16 cellular contexts compared by ENCODE assay signal in genomic region chr1:179007233-179007632, GRCh38. TPM values are rescaled to one million over a fixed set of nuclear protein-coding genes. Genes with fewer than 3 reads are reported as not detected.
DNase-seq lines count a peak whose midpoint lies in the region; ATAC-seq and TF ChIP-seq lines count a peak whose summit lies in the region.
"Had no signal": no experiment of that assay in that cellular context is flagged by ENCODE, and none has a peak within 500 bp of the region (broad histone marks: within the 10 kb centered on the region; RNA-seq: fewer than 3 reads in every experiment).

No MANE protein-coding gene starts in this region.

- no peak overlapping the region for H3K4me3 ChIP-seq in PC-3 (ENCODE audit: low read length)
- no peak overlapping the region for H3K4me3 ChIP-seq in osteoblast (ENCODE audit: insufficient read depth, low read length)
- H3K4me3 ChIP-seq: BLaER1, GM12878, GM23338, K562 had no signal

- ATAC-seq in PC-3 = peak; percentile 66
- ATAC-seq in HG02642 (IDR thresholded peaks at IDR 0.05; ENCODE audit: poor library complexity, unreplicated experiment) = no peak
- ATAC-seq: GM12878, GM23338, K562 had no signal

- H2AFZ ChIP-seq in PC-3 (ENCODE audit: low read length) (no peak overlapping the region), osteoblast (ENCODE audit: low read length) (no peak overlapping the region)
- H2AFZ ChIP-seq: GM23338 had no signal

- H4K20me1 ChIP-seq in PC-3 (ENCODE audit: low read length) = no peaks in the 10 kb centered on the region
- H4K20me1 ChIP-seq in osteoblast (ENCODE audit: insufficient read depth, low read length) = no peaks in the 10 kb centered on the region
- H4K20me1 ChIP-seq: BLaER1 had no signal

- H3K4me1 ChIP-seq in PC-3 (ENCODE audit: insufficient read depth, low read length) (0 out of 2 replicates have a peak, but pooled peaks cover 11% of the 10 kb centered on the region), osteoblast (ENCODE audit: insufficient read depth, low read length) (peaks cover 20% of the 10 kb centered on the region)

- CTCF ChIA-PET in PC-3 (lab: Charles Lee) = no interaction called here

- intact Hi-C loops in PC-3 (cut with micrococcal nuclease) = no loop called here

- BruUV-seq in PC-3 (replicated peaks; lab: Mats Ljungman, UMichigan) = no TSS peak

- H3K27me3 ChIP-seq in PC-3 (ENCODE audit: low read length) (no peaks in the 10 kb centered on the region), osteoblast (ENCODE audit: insufficient read depth, low read length) (no peaks in the 10 kb centered on the region)
- H3K27me3 ChIP-seq: BLaER1 had no signal

- H3K9ac ChIP-seq in PC-3 (ENCODE audit: low read length) = no peak overlapping the region
- H3K9ac ChIP-seq: BLaER1 had no signal

- H3K9me2 ChIP-seq in PC-3 (replicated peaks; ENCODE audit: low read length) = no peaks in the 10 kb centered on the region

- no peaks in the 10 kb centered on the region for H3F3A ChIP-seq in PC-3 (ENCODE audit: low read length, unreplicated experiment)

- no peaks in the 10 kb centered on the region for H3K36me3 ChIP-seq in PC-3 (ENCODE audit: low read depth, low read length)
- H3K36me3 ChIP-seq in osteoblast (ENCODE audit: insufficient read depth, low read length) = no peaks in the 10 kb centered on the region
- H3K36me3 ChIP-seq: BLaER1 had no signal

- DNase-seq in DMS53 (lab: John Stamatoyannopoulos, UW) = peak; percentile 24
- no peak for DNase-seq in DMS53 treated with DMSO at 0.1 percent for 48 hours (lab: John Stamatoyannopoulos, UW; ENCODE audit: unreplicated experiment)
- DNase-seq in ELR (ENCODE audit: low read depth) = peak; percentile 56
- DNase-seq in PC-3 = peak; percentile 62
- peak; percentile 48 for DNase-seq in osteoblast (ENCODE audit: insufficient read length, low spot score, missing footprints)
- DNase-seq in medulla oblongata (ENCODE audit: extremely low spot score) = no peak
- no peak for DNase-seq in NCI-H187 (lab: John Stamatoyannopoulos, UW)
- DNase-seq: AML-193, DMS79, H7 had no signal

- H3K27ac ChIP-seq in PC-3 (ENCODE audit: low read length) (peak overlapping the region; percentile 26; the same call in 1 of the 2 replicates), osteoblast (ENCODE audit: low read depth, low read length) (no peak overlapping the region)
- H3K27ac ChIP-seq: 22Rv1, BLaER1 had no signal

- H3K9me3 ChIP-seq in PC-3 (ENCODE audit: low read length) = no peaks in the 10 kb centered on the region
- H3K9me3 ChIP-seq in osteoblast (ENCODE audit: low read depth, low read length) = no peaks in the 10 kb centered on the region
- H3K9me3 ChIP-seq: BLaER1 had no signal

- H3K4me2 ChIP-seq in PC-3 (ENCODE audit: low read length) (0 out of 2 replicates have a peak overlapping the region, but pooled peaks have one; percentile 24), osteoblast (ENCODE audit: insufficient read depth, low read length) (peak overlapping the region; percentile 2)
- H3K4me2 ChIP-seq: BLaER1, GM23338 had no signal

- H3K79me2 ChIP-seq in PC-3 (ENCODE audit: low read length) (no peaks in the 10 kb centered on the region), osteoblast (ENCODE audit: insufficient read depth, low read length) (no peaks in the 10 kb centered on the region)

- TF ChIP-seq CTCF in PC-3 (conservative IDR thresholded peaks at IDR 0.05; ENCODE audit: low read depth, low read length) = no peak
- no peak for TF ChIP-seq CTCF in osteoblast (IDR thresholded peaks at IDR 0.05; ENCODE audit: extremely low read depth, low read depth, low read length)

- POLR2A ChIA-PET in PC-3 (lab: Charles Lee; ENCODE audit: unreplicated experiment) = no interaction called here

RNA-seq across cellular contexts. Expression of gene FAM20B, which starts 18.5 kb away (rescaled TPM):
- total RNA-seq in PC-3 (2014; rRNA removed) (20.1 and 21.1 TPM in 2 replicates), osteoblast (43.1 and 43.9 TPM in 2 replicates)

Comparison
In these comparisons a context has a peak if more than half of its experiments do, and no peak if none do; other contexts are left out.
1. DNase-seq: peak in DMS53 (single experiment), ELR (single experiment), PC-3 (single experiment) and osteoblast (single experiment); none in DMS53 treated with DMSO at 0.1 percent for 48 hours (single experiment), medulla oblongata (single experiment) and NCI-H187 (0 of 2).